ENCODE assay signal across 8 cellular contexts in genomic region chr1:91851130-91852010, GRCh38. TPM values are rescaled to one million over a fixed set of nuclear protein-coding genes. Genes with fewer than 3 reads are reported as not detected.
DNase-seq lines count a peak whose midpoint lies in the region; ATAC-seq and TF ChIP-seq lines count a peak whose summit lies in the region.

No MANE protein-coding gene starts in this region.

- 38 to 48% (median 42%) methylated on average over 13 of the region's 13 CpGs for WGBS in adipose tissue, 3 donors
- 19 to 28% (median 26%) methylated on average over 13 of the region's 13 CpGs for WGBS in stomach, 5 donors

- TF ChIP-seq POLR2A in stomach (IDR thresholded peaks at IDR 0.05) = no peak

- H3K4me1 ChIP-seq in stomach = peaks cover 10 to 47% (median 34%) of the 10 kb centered on the region in 4 donors

- ATAC-seq in HG02623 (IDR thresholded peaks at IDR 0.05; ENCODE audit: unreplicated experiment) = no peak
- no peak for ATAC-seq in GM19395 (IDR thresholded peaks at IDR 0.05; ENCODE audit: unreplicated experiment)
- no peak for ATAC-seq in HG02642 (IDR thresholded peaks at IDR 0.05; ENCODE audit: poor library complexity, unreplicated experiment)

- intact Hi-C loops in stomach (cut with DNase I; ENCODE audit: low total_unique reads) = no loop called here

- DNase-seq in LNCaP clone FGC (ENCODE audit: low read depth) = peak; percentile 28
- DNase-seq in iPS-NIHi11 (ENCODE audit: low spot score) = peak; percentile 19
- DNase-seq in stomach = peak; percentile 66
- DNase-seq in central memory CD4-positive, alpha-beta T cell = no peak

- H3K4me3 ChIP-seq in LNCaP clone FGC (ENCODE audit: low read depth, low read length) (no peak overlapping the region), stomach (peak overlapping the region in 3 of 4 donors; percentile 17 to 22 (median 18))

- H3K27me3 ChIP-seq in stomach = no peaks in the 10 kb centered on the region

- TF ChIP-seq EP300 in stomach (IDR thresholded peaks at IDR 0.05) = no peak

- no peak for TF ChIP-seq CTCF in LNCaP clone FGC (IDR thresholded peaks at IDR 0.05; ENCODE audit: control insufficient read depth, extremely low read depth, insufficient read depth)
- no peak for TF ChIP-seq CTCF in stomach (IDR thresholded peaks at IDR 0.05)

- H3K27ac ChIP-seq in adipose tissue (ENCODE audit: low read depth, low read length) = peak overlapping the region; percentile 30
- peak overlapping the region in 4 of 5 donors; percentile 76 to 84 (median 81) for H3K27ac ChIP-seq in stomach

- H3K9me3 ChIP-seq in stomach = no peaks in the 10 kb centered on the region

- no peaks in the 10 kb centered on the region for H3K36me3 ChIP-seq in stomach

RNA-seq across cellular contexts. Expression of gene TGFBR3, which starts 34.6 kb away (rescaled TPM):
- polyA plus RNA-seq in adipose tissue (10 to 100 TPM; 15.2 to 71.2 (median 43.4) TPM), stomach (10 to 100 TPM in 1 of 3 donors, 1 to 10 TPM in 2; 4.2 to 11.1 (median 9.2) TPM)
- 100 to 1,000 TPM in 2 of 5 donors, 10 to 100 TPM in 3; 57.8 to 689 (median 89.9) TPM for total RNA-seq in stomach
